ENCODE assay signal across 8 cellular contexts in genomic region chr1:30801826-30802198, GRCh38. TPM values are rescaled to one million over a fixed set of nuclear protein-coding genes. Genes with fewer than 3 reads are reported as not detected.
A peak's percentile ranks its signal among the peaks of the same experiment; 100 is the strongest.
DNase-seq lines count a peak whose midpoint lies in the region; ATAC-seq, FAIRE-seq and TF ChIP-seq lines count a peak whose summit lies in the region.

No MANE protein-coding gene starts in this region.

- H2AFZ ChIP-seq in KMS-11 (ENCODE audit: low read depth) = no peak overlapping the region

- no peak overlapping the region for H3K27ac ChIP-seq in KMS-11
- H3K27ac ChIP-seq in SJCRH30 = peak overlapping the region; percentile 45; the same call in 1 of the 2 replicates
- no peak overlapping the region for H3K27ac ChIP-seq in thoracic aorta

- FAIRE-seq in frontal cortex (lab: Jason Lieb, UNC) = no peak

- H3K4me2 ChIP-seq in KMS-11 = peak overlapping the region; percentile 23; the same call in 1 of the 2 replicates

- H3K4me1 ChIP-seq in KMS-11 (ENCODE audit: low read depth, poor library complexity, severe bottlenecking) (peaks cover 3% of the 10 kb centered on the region), SJCRH30 (peaks cover 48% of the 10 kb centered on the region), thoracic aorta (ENCODE audit: control insufficient read depth in 1 of 2, low read depth in 2 of 2) (peaks cover 0 to 6% of the 10 kb centered on the region in 2 donors)

- no peaks in the 10 kb centered on the region for H3K36me3 ChIP-seq in KMS-11 (ENCODE audit: insufficient read depth)
- H3K36me3 ChIP-seq in SJCRH30 = no peaks in the 10 kb centered on the region
- no peaks in the 10 kb centered on the region for H3K36me3 ChIP-seq in thoracic aorta

- H4K20me1 ChIP-seq in KMS-11 (ENCODE audit: insufficient read depth) = no peaks in the 10 kb centered on the region

- H3K9me3 ChIP-seq in SJCRH30 (replicated peaks) = no peaks in the 10 kb centered on the region
- H3K9me3 ChIP-seq in thoracic aorta = no peaks in the 10 kb centered on the region

- DNase-seq in DMS114 treated with DMSO at 0.1 percent for 48 hours (lab: John Stamatoyannopoulos, UW; ENCODE audit: unreplicated experiment) (peak; percentile 59), SJCRH30 (peak; percentile 87 to 95), activated gamma-delta T cell (lab: John Stamatoyannopoulos, UW) (peak; percentile 27), frontal cortex (ENCODE audit: low spot score in 2 of 2) (peak; percentile 67 to 74), occipital lobe (lab: John Stamatoyannopoulos, UW) (peak; percentile 84), thoracic aorta (ENCODE audit: low spot score) (peak; percentile 31)

- H3K9ac ChIP-seq in KMS-11 = no peak overlapping the region

- H3K27me3 ChIP-seq in KMS-11 (ENCODE audit: insufficient read depth, low read depth) = peaks cover 44% of the 10 kb centered on the region
- no peaks in the 10 kb centered on the region for H3K27me3 ChIP-seq in SJCRH30
- no peaks in the 10 kb centered on the region for H3K27me3 ChIP-seq in thoracic aorta (replicated peaks; ENCODE audit: insufficient read depth)

- H3K79me2 ChIP-seq in KMS-11 (ENCODE audit: insufficient read depth, low read depth) = no peaks in the 10 kb centered on the region

- ATAC-seq in thoracic aorta (ENCODE audit: insufficient number of reproducible peaks, low FRiP score, low read depth) = no peak
- no peak for ATAC-seq in HG03378 (IDR thresholded peaks at IDR 0.05; ENCODE audit: unreplicated experiment)

- peak; percentile 95 for TF ChIP-seq CTCF in KMS-11 (conservative IDR thresholded peaks at IDR 0.05; ENCODE audit: low read depth, low read length)
- TF ChIP-seq CTCF in thoracic aorta (IDR thresholded peaks at IDR 0.05) = peak; percentile 95

- H3K4me3 ChIP-seq in KMS-11 (IDR thresholded peaks at IDR 0.05; ENCODE audit: insufficient read depth, low read depth, low read length) (no peak overlapping the region), SJCRH30 (peak overlapping the region; percentile 10; the same call in 1 of the 2 replicates), thoracic aorta (peak overlapping the region; percentile 34)

RNA-seq across cellular contexts. Expression of gene LAPTM5, which starts 44.2 kb away (rescaled TPM):
- total RNA-seq in SJCRH30 (2014; rRNA removed; shearing (Covaris generic)) = 31.5 and 34.9 TPM in 2 replicates
- total RNA-seq in frontal cortex (3.7 TPM), occipital lobe (3.9 TPM), thoracic aorta (100 to 1,000 TPM in 1 of 2 donors, 10 to 100 TPM in 1; 91.0 to 127 TPM)

Comparison
In these comparisons a context has a peak if more than half of its experiments do, and no peak if none do; other contexts are left out.
1. DNase-seq: peak in every context shown above with its lines; median percentile 91 in SJCRH30; 84 in occipital lobe; 70 in frontal cortex; 59 in DMS114 treated with DMSO at 0.1 percent for 48 hours; 31 in thoracic aorta; 27 in activated gamma-delta T cell.